8 cellular contexts compared by ENCODE assay signal in genomic region chr10:63133056-63133786, GRCh38. TPM values are rescaled to one million over a fixed set of nuclear protein-coding genes. Genes with fewer than 3 reads are reported as not detected.
DNase-seq lines count a peak whose midpoint lies in the region; ATAC-seq and TF ChIP-seq lines count a peak whose summit lies in the region.

NRBF2 (plus strand) TSS chr10:63133328; CDS start chr10:63133471, 143 bp downstream.

- in situ Hi-C loops in GM13976 (cut with MboI; ENCODE audit: low sequenced_read_pairs, unreplicated experiment) = no loop called here

- peaks cover 20% of the 10 kb centered on the region for H3K4me1 Mint-ChIP-seq in progenitor cell of endocrine pancreas (ENCODE audit: low read depth)

- peak within 1 kb of the TSS; percentile 89 for H3K4me3 Mint-ChIP-seq in progenitor cell of endocrine pancreas (ENCODE audit: low read depth)

- DNase-seq in GM13976 (ENCODE audit: low spot score) (peak; percentile 95), NCI-H146 (lab: John Stamatoyannopoulos, UW) (peak; percentile 98), T-helper 1 cell (peak; percentile 90 to 98 (median 94)), amniotic epithelial cell (ENCODE audit: low read depth) (peak; percentile 99), left cardiac atrium (peak; percentile 99), progenitor cell of endocrine pancreas (ENCODE audit: low spot score, unreplicated experiment) (peak; percentile 91), ureter (ENCODE audit: low spot score) (peak; percentile 98)

- H3K36me3 Mint-ChIP-seq in progenitor cell of endocrine pancreas (ENCODE audit: insufficient read depth) = peaks cover 6% of the 10 kb centered on the region

- H3K27me3 Mint-ChIP-seq in progenitor cell of endocrine pancreas = peaks cover 3% of the 10 kb centered on the region

- peaks cover 9% of the 10 kb centered on the region for H3K9me3 Mint-ChIP-seq in progenitor cell of endocrine pancreas (ENCODE audit: low read depth)

- intact Hi-C loops in left cardiac atrium (cut with DNase I) = loop anchor here in 1 of 2 donors (10.0 kb wide), 1 partner anchor 138 kb away; no protein-coding TSS in a partner anchor

- ATAC-seq in HG02870 (IDR thresholded peaks at IDR 0.05; ENCODE audit: unreplicated experiment) = peak; percentile 92
- ATAC-seq in left cardiac atrium = peak; percentile 99 to 100

- peak; percentile 37 for TF ChIP-seq CTCF in GM13976 (IDR thresholded peaks at IDR 0.05; ENCODE audit: borderline replicate concordance, control extremely low read depth, extremely low read depth, insufficient read depth, missing control alignments)
- peak; percentile 48 for TF ChIP-seq CTCF in progenitor cell of endocrine pancreas (IDR thresholded peaks at IDR 0.05; ENCODE audit: unreplicated experiment)

- H3K27ac Mint-ChIP-seq in progenitor cell of endocrine pancreas = peak within 1 kb of the TSS; percentile 96

RNA-seq across cellular contexts. Expression of gene NRBF2, which starts in this region (rescaled TPM):
- total RNA-seq in left cardiac atrium = 10 to 100 TPM; 12.7 to 18.7 TPM
- 20.3 and 21.2 TPM in 2 replicates for total RNA-seq in progenitor cell of endocrine pancreas
- 14.6 TPM for total RNA-seq in ureter

Comparison
In these comparisons a context has a peak if more than half of its experiments do, and no peak if none do; other contexts are left out.
1. Peak in every context shown above with its lines: DNase-seq and ATAC-seq.